In genomic region chr1:113053344-113054138, GRCh38 we compare ENCODE assay signal across 22 cellular contexts.
"Had no signal": no experiment of that assay in that cellular context is flagged by ENCODE, and none has a peak within 500 bp of the region (broad histone marks: within the 10 kb centered on the region; RNA-seq: fewer than 3 reads in every experiment).

No MANE protein-coding gene starts in this region.

- H3K27ac ChIP-seq: gastrocnemius medialis, heart right ventricle, left ventricle myocardium inferior, upper lobe of left lung had no signal

- H3K9me3 ChIP-seq: gastrocnemius medialis, heart right ventricle, left ventricle myocardium inferior, upper lobe of left lung had no signal

- H3K4me3 ChIP-seq: gastrocnemius medialis, heart right ventricle, left ventricle myocardium inferior, smooth muscle cell, upper lobe of left lung had no signal

- H3K36me3 Mint-ChIP-seq: memory B cell had no signal

- H3K4me1 ChIP-seq: gastrocnemius medialis had no signal

- DNase-seq: activated CD4-positive, alpha-beta T cell treated with anti-CD3 and anti-CD28 coated beads, Interleukin-2, amount 50 U/mL, for 4 hours; activated naive CD4-positive, alpha-beta T cell treated with Interleukin-2 at 50 U/mL for 16 hours; activated T-cell treated with anti-CD3 and anti-CD28 coated beads for 4 hours; aorta; cerebellar nuclear complex; dermis blood vessel endothelial cell; erythroblast; gastrocnemius medialis; heart right ventricle; kidney; left ventricle myocardium inferior; occipital lobe; right cardiac atrium; stimulated activated CD4-positive, alpha-beta T cell treated with anti-CD3 and anti-CD28 coated beads, Interleukin-4, amount 100 ng/mL, for 4 hours; stimulated activated CD8-positive, alpha-beta memory T cell treated with anti-CD3 and anti-CD28 coated beads, Interleukin-4, amount 100 ng/mL, for 48 hours; upper lobe of left lung had no signal

- H3K4me3 Mint-ChIP-seq: memory B cell; nephron; stimulated activated naive CD8-positive, alpha-beta T cell treated with anti-CD3 and anti-CD28 coated beads, Interleukin-15, Interleukin-2, amounts not matched to agents 100 ng/mL and 50 ng/mL, for 24 hours had no signal

- H3K27me3 ChIP-seq: gastrocnemius medialis, heart right ventricle, upper lobe of left lung had no signal

- H3K36me3 ChIP-seq: gastrocnemius medialis, heart right ventricle, left ventricle myocardium inferior, upper lobe of left lung had no signal

- H3K27me3 Mint-ChIP-seq: memory B cell; progenitor cell of endocrine pancreas; stimulated activated naive CD8-positive, alpha-beta T cell treated with anti-CD3 and anti-CD28 coated beads, Interleukin-15, Interleukin-2, amounts not matched to agents 100 ng/mL and 50 ng/mL, for 24 hours had no signal

- H3K9me3 Mint-ChIP-seq: memory B cell; nephron; stimulated activated naive CD8-positive, alpha-beta T cell treated with anti-CD3 and anti-CD28 coated beads, Interleukin-15, Interleukin-2, amounts not matched to agents 100 ng/mL and 50 ng/mL, for 24 hours had no signal

- ATAC-seq: activated CD4-positive, CD25-positive, alpha-beta regulatory T cell treated with anti-CD3 and anti-CD28 coated beads, Interleukin-2, amount 50 U/mL, for 24 hours; gastrocnemius medialis; heart right ventricle; right cardiac atrium had no signal

- H3K27ac Mint-ChIP-seq: memory B cell; progenitor cell of endocrine pancreas; stimulated activated naive CD8-positive, alpha-beta T cell treated with anti-CD3 and anti-CD28 coated beads, Interleukin-15, Interleukin-2, amounts not matched to agents 100 ng/mL and 50 ng/mL, for 24 hours had no signal
